21 cellular contexts compared by ENCODE assay signal in the genomic region with DNA sequence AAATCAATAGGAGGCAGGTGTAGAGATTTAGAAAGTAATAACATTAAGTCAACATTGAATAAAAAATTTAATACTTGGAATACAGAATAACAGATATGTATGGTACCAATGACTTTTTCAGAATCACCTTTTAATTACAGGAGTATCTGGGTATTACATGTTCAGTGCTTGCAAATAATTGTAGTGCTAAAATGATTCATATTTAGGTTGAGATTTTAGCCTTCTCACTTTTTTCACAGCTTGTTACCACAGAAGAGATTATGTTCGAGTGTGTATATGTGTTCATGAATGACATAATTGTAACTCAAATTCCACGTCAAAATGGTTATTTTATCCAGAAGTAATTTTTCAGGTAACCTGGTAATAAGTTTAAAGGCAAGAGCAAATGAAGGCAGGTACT.
A peak's percentile ranks its signal among the peaks of the same experiment; 100 is the strongest.
DNase-seq lines count a peak whose midpoint lies in the region; ATAC-seq and TF ChIP-seq lines count a peak whose summit lies in the region.
"Had no signal": no experiment of that assay in that cellular context is flagged by ENCODE, and none has a peak within 500 bp of the region (broad histone marks: within the 10 kb centered on the region; RNA-seq: fewer than 3 reads in every experiment).

No MANE protein-coding gene starts in this region.

- H3K79me2 ChIP-seq in mammary epithelial cell (ENCODE audit: insufficient read depth, low read length) = no peaks in the 10 kb centered on the region

- no peak overlapping the region for H3K4me2 ChIP-seq in mammary epithelial cell (ENCODE audit: insufficient read depth, low read depth, low read length)
- H3K4me2 ChIP-seq: A549, GM23338 had no signal

- intact Hi-C loops in mammary epithelial cell (cut with micrococcal nuclease) (no loop called here), MCF 10A (cut with micrococcal nuclease) (no loop called here), psoas muscle (cut with DNase I) (no loop called here), posterior cingulate gyrus (cut with DNase I) (no loop called here), left ventricle myocardium superior (cut with micrococcal nuclease) (no loop called here), aorta (cut with DNase I) (no loop called here)

- H3K4me3 ChIP-seq in mammary epithelial cell (replicated peaks in 1 of 3; ENCODE audit: insufficient read depth in 1 of 3, low read depth in 2 of 3, low read length in 3 of 3) = no peak overlapping the region
- no peak overlapping the region for H3K4me3 ChIP-seq in psoas muscle
- no peak overlapping the region for H3K4me3 ChIP-seq in aorta (ENCODE audit: low read length in 2 of 2)
- H3K4me3 ChIP-seq: A549, GM23338 had no signal

- H3K27me3 ChIP-seq in mammary epithelial cell (ENCODE audit: insufficient read depth, low read length) = no peaks in the 10 kb centered on the region
- no peaks in the 10 kb centered on the region for H3K27me3 ChIP-seq in psoas muscle (ENCODE audit: insufficient read depth in 3 of 3, low read length in 2 of 3)
- no peaks in the 10 kb centered on the region for H3K27me3 ChIP-seq in aorta (ENCODE audit: control insufficient read depth in 1 of 2, insufficient read depth in 2 of 2, low read length in 1 of 2)

- H3K27ac ChIP-seq in mammary epithelial cell (ENCODE audit: insufficient read depth, low read depth, low read length) (peak overlapping the region; percentile 27), psoas muscle (peak overlapping the region; percentile 41), aorta (ENCODE audit: low read depth in 1 of 2, low read length in 2 of 2) (no peak overlapping the region)
- H3K27ac ChIP-seq: 22Rv1, A549, C4-2B had no signal

- H3K36me3 ChIP-seq in mammary epithelial cell (ENCODE audit: insufficient read depth, low read length) (no peaks in the 10 kb centered on the region), psoas muscle (ENCODE audit: insufficient read depth in 1 of 2, low read depth in 1 of 2) (no peaks in the 10 kb centered on the region), aorta (ENCODE audit: control insufficient read depth in 1 of 2, insufficient read depth in 2 of 2, low read length in 1 of 2) (no peaks in the 10 kb centered on the region)

- peaks cover 8% of the 10 kb centered on the region for H3K9me3 Mint-ChIP-seq in MCF 10A (ENCODE audit: unreplicated experiment)
- peaks cover 3% of the 10 kb centered on the region for H3K9me3 Mint-ChIP-seq in activated T-helper 17 cell treated with anti-CD3 and anti-CD28 coated beads, Interleukin-2, amount 50 U/mL, for 72 hours
- H3K9me3 Mint-ChIP-seq: IgD-negative memory B cell had no signal

- no peaks in the 10 kb centered on the region for H3K27me3 Mint-ChIP-seq in MCF 10A (ENCODE audit: insufficient read depth, unreplicated experiment)
- H3K27me3 Mint-ChIP-seq in activated T-helper 17 cell treated with anti-CD3 and anti-CD28 coated beads, Interleukin-2, amount 50 U/mL, for 72 hours = no peaks in the 10 kb centered on the region
- H3K27me3 Mint-ChIP-seq: CD4-positive, alpha-beta T cell; IgD-negative memory B cell had no signal

- no peak for DNase-seq in mammary epithelial cell
- no peak for DNase-seq in MCF 10A (ENCODE audit: unreplicated experiment)
- no peak for DNase-seq in psoas muscle
- DNase-seq in posterior cingulate gyrus = no peak
- DNase-seq in left ventricle myocardium superior = no peak
- no peak for DNase-seq in aorta
- DNase-seq: AML-193; Caco-2; CD4-positive, alpha-beta T cell; DMS153; DMS79 treated with DMSO at 0.1 percent for 48 hours; GF-D8; H7 had no signal

- POLR2A ChIA-PET in MCF 10A (lab: Yijun Ruan, JAX) = interaction anchor here (0.5 to 1.2 kb wide), 5 partner anchors 24 to 191 kb away, joined by 3 to 5 read pairs (median 4); no protein-coding TSS in a partner anchor

- dilution Hi-C loops in mammary epithelial cell (cut with HindIII; ENCODE audit: low sequenced_read_pairs) = no loop called here

- WGBS in mammary epithelial cell (ENCODE audit: low coverage, missing lambda C conversion rate) = 84% methylated on average over 2 of the region's 2 CpGs
- 90 to 95% (median 91%) methylated on average over 2 of the region's 2 CpGs for WGBS in psoas muscle, 3 donors
- WGBS in aorta, 2 donors = 95 to 96% methylated on average over 2 of the region's 2 CpGs

- H3K4me1 Mint-ChIP-seq in MCF 10A (ENCODE audit: insufficient read depth, unreplicated experiment) = peaks cover 8% of the 10 kb centered on the region
- peaks cover 8% of the 10 kb centered on the region for H3K4me1 Mint-ChIP-seq in activated T-helper 17 cell treated with anti-CD3 and anti-CD28 coated beads, Interleukin-2, amount 50 U/mL, for 72 hours

- H3K4me3 Mint-ChIP-seq in MCF 10A (ENCODE audit: unreplicated experiment) = no peak overlapping the region
- no peak overlapping the region for H3K4me3 Mint-ChIP-seq in activated T-helper 17 cell treated with anti-CD3 and anti-CD28 coated beads, Interleukin-2, amount 50 U/mL, for 72 hours
- H3K4me3 Mint-ChIP-seq: CD4-positive, alpha-beta T cell; GM23338; IgD-negative memory B cell had no signal

- no TSS peak for BruUV-seq in mammary epithelial cell (replicated peaks; lab: Mats Ljungman, UMichigan)
- no TSS peak for BruUV-seq in MCF 10A (replicated peaks; lab: Mats Ljungman, UMichigan)

- H3K4me1 ChIP-seq in mammary epithelial cell (ENCODE audit: insufficient read depth, low read length) (peaks cover 7% of the 10 kb centered on the region), psoas muscle (peaks cover 7% of the 10 kb centered on the region), aorta (ENCODE audit: control insufficient read depth in 1 of 2, insufficient read depth in 2 of 2, low read length in 2 of 2) (no peaks in the 10 kb centered on the region)
- H3K4me1 ChIP-seq: A549, Caco-2 had no signal

- peak overlapping the region; percentile 46 for H2AFZ ChIP-seq in mammary epithelial cell (ENCODE audit: low read depth, low read length)

- no peak overlapping the region for H3K9ac ChIP-seq in mammary epithelial cell (ENCODE audit: insufficient read depth, low read length)

- H3K9me3 ChIP-seq in mammary epithelial cell (replicated peaks; ENCODE audit: insufficient read depth, low read length) (peaks cover 6% of the 10 kb centered on the region), psoas muscle (no peaks in the 10 kb centered on the region), aorta (ENCODE audit: control insufficient read depth, low read length) (no peaks in the 10 kb centered on the region)

- in situ Hi-C loops in mammary epithelial cell (cut with MboI; ENCODE audit: low sequenced_read_pairs in 2 of 2) = no loop called here

- ATAC-seq in activated T-helper 17 cell treated with anti-CD3 and anti-CD28 coated beads, Interleukin-2, amount 50 U/mL, for 72 hours (replicated peaks) = peak; percentile 31
- ATAC-seq in psoas muscle (no peak), left ventricle myocardium superior (no peak), aorta (ENCODE audit: low FRiP score) (no peak)
- ATAC-seq: A549, HCT116, HepG2 had no signal

- no peaks in the 10 kb centered on the region for H4K20me1 ChIP-seq in mammary epithelial cell (ENCODE audit: insufficient read depth, low read length)

- H3K27ac Mint-ChIP-seq in MCF 10A (ENCODE audit: low read depth, unreplicated experiment) = no peak overlapping the region
- no peak overlapping the region for H3K27ac Mint-ChIP-seq in activated T-helper 17 cell treated with anti-CD3 and anti-CD28 coated beads, Interleukin-2, amount 50 U/mL, for 72 hours
- H3K27ac Mint-ChIP-seq: CD4-positive, alpha-beta T cell; GM23338; IgD-negative memory B cell had no signal

- CTCF ChIA-PET in mammary epithelial cell (lab: Charles Lee; ENCODE audit: low non-redundant PET) (no interaction called here), MCF 10A (lab: Yijun Ruan, JAX) (no interaction called here)

- no peaks in the 10 kb centered on the region for H3K36me3 Mint-ChIP-seq in MCF 10A (ENCODE audit: insufficient read depth, unreplicated experiment)
- H3K36me3 Mint-ChIP-seq in activated T-helper 17 cell treated with anti-CD3 and anti-CD28 coated beads, Interleukin-2, amount 50 U/mL, for 72 hours (ENCODE audit: low read depth) = no peaks in the 10 kb centered on the region
- H3K36me3 Mint-ChIP-seq: IgD-negative memory B cell had no signal

- TF ChIP-seq CTCF in mammary epithelial cell (conservative IDR thresholded peaks at IDR 0.05 in 1 of 2, IDR thresholded peaks at IDR 0.05 in 1 of 2; ENCODE audit: extremely low read depth in 1 of 2, insufficient read depth in 1 of 2, low read depth in 1 of 2, low read length in 2 of 2) = no peak
- no peak for TF ChIP-seq CTCF in MCF 10A (IDR thresholded peaks at IDR 0.05; ENCODE audit: unreplicated experiment)
- no peak for TF ChIP-seq CTCF in psoas muscle (IDR thresholded peaks at IDR 0.05)

Comparison
In these comparisons a context has a peak if more than half of its experiments do, and no peak if none do; other contexts are left out.
1. H3K27ac ChIP-seq: peak in mammary epithelial cell (single experiment) and psoas muscle (single experiment); none in aorta (0 of 2).